ENCODE assay signal across 7 cellular contexts in genomic region chr5:53095931-53096525, GRCh38. TPM values are rescaled to one million over a fixed set of nuclear protein-coding genes. Genes with fewer than 3 reads are reported as not detected.
DNase-seq lines count a peak whose midpoint lies in the region; TF ChIP-seq lines count a peak whose summit lies in the region.

No MANE protein-coding gene starts in this region.

- H3K27me3 ChIP-seq in WERI-Rb-1 (ENCODE audit: insufficient read depth, low read depth, severe bottlenecking) (no peaks in the 10 kb centered on the region), breast epithelium (no peaks in the 10 kb centered on the region)

- TF ChIP-seq POLR2A in breast epithelium (IDR thresholded peaks at IDR 0.05) = no peak

- H3K9me3 ChIP-seq in WERI-Rb-1 (ENCODE audit: severe bottlenecking) (no peaks in the 10 kb centered on the region), breast epithelium (no peaks in the 10 kb centered on the region)

- H3K4me3 ChIP-seq in GM12875 (ENCODE audit: low read depth, low read length) (no peak overlapping the region), HFF-Myc (replicated peaks; ENCODE audit: low read depth, low read length) (no peak overlapping the region), WERI-Rb-1 (ENCODE audit: low read depth, low read length) (no peak overlapping the region), breast epithelium (no peak overlapping the region)

- intact Hi-C loops in breast epithelium (cut with DNase I; ENCODE audit: low total_unique reads) = loop anchor here (10.0 kb wide), 1 partner anchor 151 kb away; no protein-coding TSS in a partner anchor

- no peaks in the 10 kb centered on the region for H3K4me1 ChIP-seq in breast epithelium

- peaks cover 20% of the 10 kb centered on the region for H3K36me3 ChIP-seq in WERI-Rb-1
- no peaks in the 10 kb centered on the region for H3K36me3 ChIP-seq in breast epithelium

- H3K27ac ChIP-seq in WERI-Rb-1 (no peak overlapping the region), breast epithelium (no peak overlapping the region)

- TF ChIP-seq CTCF in GM12875 (IDR thresholded peaks at IDR 0.05; ENCODE audit: borderline replicate concordance, insufficient read depth, low read depth, low read length) (peak; percentile 64), HFF-Myc (IDR thresholded peaks at IDR 0.05; ENCODE audit: low read depth, low read length, missing control alignments) (peak; percentile 78), WERI-Rb-1 (IDR thresholded peaks at IDR 0.05; ENCODE audit: low read depth, low read length) (peak; percentile 62), breast epithelium (IDR thresholded peaks at IDR 0.05) (peak; percentile 76 to 85 (median 79))

- DNase-seq in HFF-Myc (ENCODE audit: extremely low read depth, low read depth) (peak; percentile 57), NCI-H1417 treated with DMSO at 0.1 percent for 48 hours (lab: John Stamatoyannopoulos, UW) (peak; percentile 5), WERI-Rb-1 (peak; percentile 57), breast epithelium (ENCODE audit: low spot score in 2 of 2) (peak; percentile 52 to 58), kidney glomerular epithelial cell (lab: John Stamatoyannopoulos, UW) (peak; percentile 65)
- DNase-seq in stimulated activated CD4-positive, alpha-beta T cell treated with anti-CD3 and anti-CD28 coated beads, Interleukin-4, amount 100 ng/mL, for 24 hours = peak; percentile 78

RNA-seq across cellular contexts. Expression of gene MOCS2, which starts 13.5 kb away (rescaled TPM):
- total RNA-seq in breast epithelium = 10 to 100 TPM; 48.2 to 58.6 (median 56.2) TPM

Comparison
In these comparisons a context has a peak if more than half of its experiments do, and no peak if none do; other contexts are left out.
1. DNase-seq: peak in every context shown above with its lines; median percentile 78 in stimulated activated CD4-positive, alpha-beta T cell treated with anti-CD3 and anti-CD28 coated beads, Interleukin-4, amount 100 ng/mL, for 24 hours; 65 in kidney glomerular epithelial cell; 57 in HFF-Myc; 57 in WERI-Rb-1; 55 in breast epithelium; 5 in NCI-H1417 treated with DMSO at 0.1 percent for 48 hours.